ENCODE assay signal across 14 cellular contexts in genomic region chr5:59835782-59836181, GRCh38. TPM values are rescaled to one million over a fixed set of nuclear protein-coding genes. Genes with fewer than 3 reads are reported as not detected.
DNase-seq lines count a peak whose midpoint lies in the region; ATAC-seq and TF ChIP-seq lines count a peak whose summit lies in the region.
"Had no signal": no experiment of that assay in that cellular context is flagged by ENCODE, and none has a peak within 500 bp of the region (broad histone marks: within the 10 kb centered on the region; RNA-seq: fewer than 3 reads in every experiment).

No MANE protein-coding gene starts in this region.

- H3K27me3 ChIP-seq in SK-N-SH (ENCODE audit: insufficient read depth) = no peaks in the 10 kb centered on the region
- H3K27me3 ChIP-seq: BLaER1 had no signal

- no peak overlapping the region for H3K27ac ChIP-seq in SK-N-SH (ENCODE audit: low read depth in 2 of 2, low read length in 1 of 2)
- H3K27ac ChIP-seq: A549, BLaER1 had no signal

- H3F3A ChIP-seq in SK-N-SH (replicated peaks; ENCODE audit: insufficient read depth) = peaks cover 33% of the 10 kb centered on the region

- H3K4me3 ChIP-seq in SK-N-SH (ENCODE audit: low read depth in 2 of 2, low read length in 1 of 2) (no peak overlapping the region), fibroblast of the aortic adventitia (ENCODE audit: low read depth, low read length) (no peak overlapping the region)
- H3K4me3 ChIP-seq: A549, BLaER1 had no signal

- TF ChIP-seq RAD21 in SK-N-SH (IDR thresholded peaks at IDR 0.05; ENCODE audit: low read length) = no peak

- no peak for ATAC-seq in HG03025 (IDR thresholded peaks at IDR 0.05; ENCODE audit: low FRiP score, unreplicated experiment)
- ATAC-seq: A549, HepG2 had no signal

- POLR2A ChIA-PET in SK-N-SH (lab: Yijun Ruan, JAX) = no interaction called here

- CTCF ChIA-PET in SK-N-SH (lab: Yijun Ruan, JAX) = interaction anchor here (0.9 to 1.8 kb wide), 2 partner anchors 25 to 36 kb away, joined by 3 to 8 read pairs; no protein-coding TSS in a partner anchor

- no peaks in the 10 kb centered on the region for H3K9me3 ChIP-seq in SK-N-SH
- H3K9me3 ChIP-seq: A549, BLaER1 had no signal

- 25% methylated on average over 3 of the region's 3 CpGs for WGBS in SK-N-SH (ENCODE audit: low lambda C conversion rate)

- no peak overlapping the region for H3K4me2 ChIP-seq in SK-N-SH
- H3K4me2 ChIP-seq: A549, BLaER1 had no signal

- no peak overlapping the region for H3K9ac ChIP-seq in SK-N-SH
- H3K9ac ChIP-seq: BLaER1 had no signal

- H4K20me1 ChIP-seq in SK-N-SH (ENCODE audit: insufficient read depth) = no peaks in the 10 kb centered on the region
- H4K20me1 ChIP-seq: BLaER1 had no signal

- H3K79me2 ChIP-seq in SK-N-SH (ENCODE audit: insufficient read depth) = no peaks in the 10 kb centered on the region

- H3K36me3 ChIP-seq in SK-N-SH (replicated peaks in 1 of 2; ENCODE audit: control insufficient read depth in 1 of 2, insufficient read depth in 2 of 2, low read length in 1 of 2) = no peaks in the 10 kb centered on the region
- H3K36me3 ChIP-seq: BLaER1 had no signal

- no peak overlapping the region for H2AFZ ChIP-seq in SK-N-SH (ENCODE audit: low read depth)

- TF ChIP-seq CTCF in SK-N-SH (IDR thresholded peaks at IDR 0.05) (no peak), fibroblast of the aortic adventitia (IDR thresholded peaks at IDR 0.05; ENCODE audit: insufficient read depth, low read length) (no peak)

- peaks cover 7 to 14% of the 10 kb centered on the region in 2 experiments; a peak in 3 of 4 replicates for H3K4me1 ChIP-seq in SK-N-SH (ENCODE audit: control insufficient read depth in 1 of 2, insufficient read depth in 2 of 2, low read depth in 1 of 2, low read length in 1 of 2)
- H3K4me1 ChIP-seq: A549, BLaER1 had no signal

- DNase-seq in Daoy (ENCODE audit: low read depth) = peak; percentile 42
- DNase-seq in SK-N-SH = no peak
- peak; percentile 7 for DNase-seq in fibroblast of the aortic adventitia (ENCODE audit: low read depth)
- DNase-seq in activated T-cell treated with anti-CD3 and anti-CD28 coated beads for 4 hours = no peak
- no peak for DNase-seq in NCI-H1048 (lab: John Stamatoyannopoulos, UW)
- DNase-seq: CD4-positive, alpha-beta memory T cell; DMS79 treated with DMSO at 0.1 percent for 48 hours; EL; H9; KG1 had no signal

- no peak for TF ChIP-seq EP300 in SK-N-SH (IDR thresholded peaks at IDR 0.05; ENCODE audit: borderline replicate concordance in 1 of 2, low read depth in 1 of 2, low read length in 1 of 2)

- H3K9me2 ChIP-seq in SK-N-SH = no peaks in the 10 kb centered on the region

TF ChIP-seq in SK-N-SH, 30 proteins besides CTCF, POLR2A, EP300 and RAD21:
- TF ChIP-seq RXRA (IDR thresholded peaks at IDR 0.05; ENCODE audit: borderline replicate concordance, low read depth) (no peak), FOSL2 (IDR thresholded peaks at IDR 0.05; ENCODE audit: borderline replicate concordance, low read depth) (0 out of 2 replicates have a peak, but pooled peaks have one; percentile 7)

RNA-seq across cellular contexts. Expression of gene PDE4D, which starts 57.7 kb away (rescaled TPM):
- 23.1 and 29.6 TPM in 2 replicates for total RNA-seq in Daoy (2014; rRNA removed; shearing (Covaris generic))
- 2.4 and 3.3 TPM in 2 replicates for polyA plus RNA-seq in SK-N-SH (2012; rRNA removed)
- 1.8 TPM in 2 replicates for polyA plus RNA-seq in SK-N-SH (2012; cell fraction: cytosol; rRNA removed)
- polyA plus RNA-seq in SK-N-SH (2012; cell fraction: nucleus; rRNA removed) = 4.0 and 6.0 TPM in 2 replicates
- 9.2 and 12.7 TPM in 2 replicates for total RNA-seq in fibroblast of the aortic adventitia (ENCODE audit: low replicate concordance)

Comparison
In these comparisons a context has a peak if more than half of its experiments do, and no peak if none do; other contexts are left out.
1. DNase-seq: peak in Daoy (single experiment) and fibroblast of the aortic adventitia (single experiment); none in SK-N-SH (single experiment), activated T-cell treated with anti-CD3 and anti-CD28 coated beads for 4 hours (single experiment) and NCI-H1048 (single experiment).